In the genomic region with DNA sequence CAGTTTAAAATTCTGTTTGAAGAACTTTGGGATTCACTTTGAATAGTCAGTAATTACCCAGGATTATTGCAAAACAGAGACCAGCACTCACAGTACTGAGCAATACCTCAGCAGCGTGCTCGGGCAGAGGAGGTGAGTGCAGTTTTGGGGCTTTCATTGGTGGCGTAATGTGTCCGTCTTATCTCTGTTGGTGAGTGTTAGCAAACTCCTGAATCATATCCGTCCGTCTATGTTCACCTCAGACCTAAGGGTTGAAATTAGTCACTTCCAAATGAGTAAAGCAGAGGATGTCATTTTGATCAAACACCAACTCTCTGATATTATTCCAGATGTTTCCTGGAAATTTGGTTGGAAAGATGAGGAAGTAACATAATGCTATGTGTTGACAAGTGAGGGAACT, we compare ENCODE assay signal across 10 cellular contexts.
DNase-seq lines count a peak whose midpoint lies in the region; ATAC-seq and TF ChIP-seq lines count a peak whose summit lies in the region.
"Had no signal": no experiment of that assay in that cellular context is flagged by ENCODE, and none has a peak within 500 bp of the region (broad histone marks: within the 10 kb centered on the region; RNA-seq: fewer than 3 reads in every experiment).

No MANE protein-coding gene starts in this region.

- no peak overlapping the region for H3K27ac ChIP-seq in CD8-positive, alpha-beta T cell (ENCODE audit: low read depth, low read length)
- H3K27ac ChIP-seq in stomach, result peak overlapping the region in 2 of 5 donors; percentile 56 to 69

- peak in 4 of 7 experiments; percentile 6 to 49 (median 38) for DNase-seq in CD8-positive, alpha-beta T cell
- DNase-seq in T-cell (peak in 25 of 34 experiments; percentile 6 to 55 (median 32)), lung microvascular endothelial cell (ENCODE audit: low read depth in 2 of 2) (peak; percentile 94 to 98), NCI-H510A treated with DMSO at 0.1 percent for 48 hours (lab: John Stamatoyannopoulos, UW) (no peak), stomach (no peak), NCI-H82 treated with DMSO at 0.1 percent for 48 hours (lab: John Stamatoyannopoulos, UW; ENCODE audit: unreplicated experiment) (no peak), GM10248 (ENCODE audit: extremely low spot score) (no peak)
- DNase-seq in activated naive CD4-positive, alpha-beta T cell treated with anti-CD3 and anti-CD28 coated beads for 36 hours, result peak; percentile 72
- DNase-seq: cortex of kidney, NCI-H2171 treated with DMSO at 0.1 percent for 48 hours had no signal

- CTCF ChIA-PET in CD8-positive, alpha-beta T cell (lab: Charles Lee), result interaction anchor here (1.1 to 2.1 kb wide), 3 partner anchors 27 to 63 kb away, joined by 3 to 7 read pairs (median 3); no protein-coding TSS in a partner anchor
- CTCF ChIA-PET in T-cell (lab: Charles Lee) (interaction anchor here in 1 of 2 donors (0.5 kb wide), 1 partner anchor 8 kb away, joined by 4 read pairs; no protein-coding TSS in a partner anchor), GM10248 (lab: Yijun Ruan, JAX) (interaction anchor here (1.0 to 1.4 kb wide), 2 partner anchors 9 to 20 kb away, joined by 3 read pairs; no protein-coding TSS in a partner anchor)
- CTCF ChIA-PET in activated naive CD4-positive, alpha-beta T cell treated with anti-CD3 and anti-CD28 coated beads for 36 hours (lab: Charles Lee), result no interaction called here

- WGBS in stomach, 5 donors, result 63 to 80% (median 73%) methylated on average over 6 of the region's 6 CpGs

- H3K4me3 Mint-ChIP-seq in CD8-positive, alpha-beta T cell, result no peak overlapping the region
- peak overlapping the region in 2 of 3 donors; percentile 42 to 63 for H3K4me3 Mint-ChIP-seq in T-cell
- H3K4me3 Mint-ChIP-seq in activated naive CD4-positive, alpha-beta T cell treated with anti-CD3 and anti-CD28 coated beads for 36 hours, result no peak overlapping the region

- TF ChIP-seq CTCF in CD8-positive, alpha-beta T cell (IDR thresholded peaks at IDR 0.05), result no peak
- TF ChIP-seq CTCF in stomach (IDR thresholded peaks at IDR 0.05) (no peak), GM10248 (IDR thresholded peaks at IDR 0.05; ENCODE audit: control extremely low read depth, extremely low read depth, low read depth, missing control alignments) (no peak)

- peaks cover 20% of the 10 kb centered on the region for H3K36me3 Mint-ChIP-seq in CD8-positive, alpha-beta T cell
- peaks cover 31% of the 10 kb centered on the region for H3K36me3 Mint-ChIP-seq in T-cell
- peaks cover 27% of the 10 kb centered on the region for H3K36me3 Mint-ChIP-seq in activated naive CD4-positive, alpha-beta T cell treated with anti-CD3 and anti-CD28 coated beads for 36 hours (ENCODE audit: low read depth)

- H3K4me1 Mint-ChIP-seq in CD8-positive, alpha-beta T cell (ENCODE audit: low read depth), result peaks cover 57% of the 10 kb centered on the region
- H3K4me1 Mint-ChIP-seq in T-cell, result peaks cover 50 to 83% (median 80%) of the 10 kb centered on the region in 3 donors
- peaks cover 53% of the 10 kb centered on the region for H3K4me1 Mint-ChIP-seq in activated naive CD4-positive, alpha-beta T cell treated with anti-CD3 and anti-CD28 coated beads for 36 hours (ENCODE audit: low read depth)

- H3K27ac Mint-ChIP-seq in CD8-positive, alpha-beta T cell, result peak overlapping the region; percentile 92
- H3K27ac Mint-ChIP-seq in T-cell, result peak overlapping the region; percentile 92 to 94
- peak overlapping the region; percentile 73 for H3K27ac Mint-ChIP-seq in activated naive CD4-positive, alpha-beta T cell treated with anti-CD3 and anti-CD28 coated beads for 36 hours

- no peaks in the 10 kb centered on the region for H3K27me3 ChIP-seq in CD8-positive, alpha-beta T cell (ENCODE audit: insufficient read depth, low read length)
- H3K27me3 ChIP-seq in stomach, result no peaks in the 10 kb centered on the region

- intact Hi-C loops in CD8-positive, alpha-beta T cell (cut with DNase I, micrococcal nuclease), result loop anchor here in 1 of 2 experiments (1.0 to 5.0 kb wide), 2 partner anchors 24 to 32 kb away; no protein-coding TSS in a partner anchor
- intact Hi-C loops in activated naive CD4-positive, alpha-beta T cell treated with anti-CD3 and anti-CD28 coated beads for 36 hours (cut with micrococcal nuclease), result loop anchor here (2.0 kb wide), 1 partner anchor 63 kb away; no protein-coding TSS in a partner anchor
- intact Hi-C loops in stomach (cut with DNase I; ENCODE audit: low total_unique reads), result no loop called here

- no peaks in the 10 kb centered on the region for H3K9me3 ChIP-seq in CD8-positive, alpha-beta T cell (ENCODE audit: low read length)
- H3K9me3 ChIP-seq in stomach, result no peaks in the 10 kb centered on the region

- peaks cover 44% of the 10 kb centered on the region for H3K4me1 ChIP-seq in CD8-positive, alpha-beta T cell (ENCODE audit: insufficient read depth, low read length)
- H3K4me1 ChIP-seq in stomach, result peaks cover 24 to 65% (median 38%) of the 10 kb centered on the region in 4 donors

- H3K9me3 Mint-ChIP-seq in CD8-positive, alpha-beta T cell, result peaks cover 4% of the 10 kb centered on the region
- peaks cover 0 to 7% (median 6%) of the 10 kb centered on the region in 3 donors for H3K9me3 Mint-ChIP-seq in T-cell
- H3K9me3 Mint-ChIP-seq in activated naive CD4-positive, alpha-beta T cell treated with anti-CD3 and anti-CD28 coated beads for 36 hours, result peaks cover 7% of the 10 kb centered on the region

- no peak overlapping the region for H3K4me3 ChIP-seq in CD8-positive, alpha-beta T cell (ENCODE audit: low read depth, low read length)
- no peak overlapping the region for H3K4me3 ChIP-seq in stomach

- POLR2A ChIA-PET in CD8-positive, alpha-beta T cell (lab: Charles Lee), result no interaction called here
- POLR2A ChIA-PET in T-cell (lab: Charles Lee) (interaction anchor here (0.6 to 1.1 kb wide), 4 partner anchors 17 to 82 kb away, joined by 3 to 7 read pairs (median 5); no protein-coding TSS in a partner anchor), GM10248 (lab: Yijun Ruan, JAX) (no interaction called here)

- no peak for TF ChIP-seq EP300 in stomach (IDR thresholded peaks at IDR 0.05)

- TF ChIP-seq POLR2A in stomach (IDR thresholded peaks at IDR 0.05), result no peak

- ATAC-seq in CD8-positive, alpha-beta T cell, result peak; percentile 9
- peak in 1 of 4 experiments; percentile 57 for ATAC-seq in T-cell (replicated peaks in 1 of 4)

- H3K27me3 Mint-ChIP-seq in CD8-positive, alpha-beta T cell (ENCODE audit: low read depth), result no peaks in the 10 kb centered on the region
- no peaks in the 10 kb centered on the region for H3K27me3 Mint-ChIP-seq in T-cell
- no peaks in the 10 kb centered on the region for H3K27me3 Mint-ChIP-seq in activated naive CD4-positive, alpha-beta T cell treated with anti-CD3 and anti-CD28 coated beads for 36 hours (ENCODE audit: low read depth)

- H3K36me3 ChIP-seq in CD8-positive, alpha-beta T cell (ENCODE audit: insufficient read depth, low read length), result no peaks in the 10 kb centered on the region
- H3K36me3 ChIP-seq in stomach, result peaks cover 0 to 12% (median 4%) of the 10 kb centered on the region in 4 donors

Comparison
In these comparisons a context has a peak if more than half of its experiments do, and no peak if none do; other contexts are left out.
1. DNase-seq: peak in CD8-positive, alpha-beta T cell (4 of 7), T-cell (25 of 34), activated naive CD4-positive, alpha-beta T cell treated with anti-CD3 and anti-CD28 coated beads for 36 hours (single experiment) and lung microvascular endothelial cell (2 of 2); none in NCI-H510A treated with DMSO at 0.1 percent for 48 hours (single experiment), stomach (single experiment), NCI-H82 treated with DMSO at 0.1 percent for 48 hours (single experiment) and GM10248 (single experiment).
2. H3K4me3 Mint-ChIP-seq: peak in T-cell (2 of 3); none in CD8-positive, alpha-beta T cell (single experiment) and activated naive CD4-positive, alpha-beta T cell treated with anti-CD3 and anti-CD28 coated beads for 36 hours (single experiment).
3. POLR2A ChIA-PET loops: an anchor here in T-cell (0.6 to 1.1 kb wide); none called in CD8-positive, alpha-beta T cell and GM10248.
4. Peak in every context shown above with its lines, with median percentiles within 50 percentile points of each other: H3K27ac Mint-ChIP-seq.